28 cellular contexts compared by ENCODE assay signal in genomic region chr3:19446687-19447086, GRCh38.
DNase-seq lines count a peak whose midpoint lies in the region; ATAC-seq lines count a peak whose summit lies in the region.
"Had no signal": no experiment of that assay in that cellular context is flagged by ENCODE, and none has a peak within 500 bp of the region (broad histone marks: within the 10 kb centered on the region; RNA-seq: fewer than 3 reads in every experiment).

No MANE protein-coding gene starts in this region.

- peaks cover 8% of the 10 kb centered on the region for H3K4me1 Mint-ChIP-seq in stimulated activated naive CD8-positive, alpha-beta T cell treated with anti-CD3 and anti-CD28 coated beads, Interleukin-15, Interleukin-2, amounts not matched to agents 100 ng/mL and 50 ng/mL, for 24 hours (ENCODE audit: low read depth)
- peaks cover 7% of the 10 kb centered on the region for H3K4me1 Mint-ChIP-seq in stimulated activated naive CD8-positive, alpha-beta T cell treated with anti-CD3 and anti-CD28 coated beads, Interleukin-15, amount 100 ng/mL, for 72 hours
- H3K4me1 Mint-ChIP-seq in stimulated activated naive B cell treated with anti-CD40 and anti-IgM and Interleukin-4, amounts not matched to agents 10 μg/mL and 1 μg/mL and 100 μg/mL, for 72 hours: peaks cover 9 to 11% of the 10 kb centered on the region in 2 donors
- H3K4me1 Mint-ChIP-seq: stimulated activated effector memory CD8-positive, alpha-beta T cell treated with anti-CD3 and anti-CD28 coated beads, Interleukin-12 subunit alpha, Interleukin-12 subunit beta, amount 100 ng/mL, for 72 hours had no signal

- H3K27ac Mint-ChIP-seq in stimulated activated naive CD8-positive, alpha-beta T cell treated with anti-CD3 and anti-CD28 coated beads, Interleukin-15, Interleukin-2, amounts not matched to agents 100 ng/mL and 50 ng/mL, for 24 hours: peak overlapping the region; percentile 59
- no peak overlapping the region for H3K27ac Mint-ChIP-seq in stimulated activated naive CD8-positive, alpha-beta T cell treated with anti-CD3 and anti-CD28 coated beads, Interleukin-15, amount 100 ng/mL, for 72 hours
- peak overlapping the region; percentile 91 for H3K27ac Mint-ChIP-seq in stimulated activated naive B cell treated with anti-CD40 and anti-IgM and Interleukin-4, amounts not matched to agents 10 μg/mL and 1 μg/mL and 100 μg/mL, for 72 hours
- H3K27ac Mint-ChIP-seq: activated naive CD8-positive, alpha-beta T cell; dendritic cell treated with granulocyte-macrophage colony-stimulating factor and Interleukin-4, amounts not matched to agents 40 ng/mL and 50 ng/mL, for 4 days; mesothelial cell of epicardium; stimulated activated effector memory CD8-positive, alpha-beta T cell treated with anti-CD3 and anti-CD28 coated beads, Interleukin-12 subunit alpha, Interleukin-12 subunit beta, amount 100 ng/mL, for 72 hours had no signal

- no peaks in the 10 kb centered on the region for H3K27me3 Mint-ChIP-seq in stimulated activated naive CD8-positive, alpha-beta T cell treated with anti-CD3 and anti-CD28 coated beads, Interleukin-15, Interleukin-2, amounts not matched to agents 100 ng/mL and 50 ng/mL, for 24 hours
- H3K27me3 Mint-ChIP-seq in stimulated activated naive CD8-positive, alpha-beta T cell treated with anti-CD3 and anti-CD28 coated beads, Interleukin-15, amount 100 ng/mL, for 72 hours: no peaks in the 10 kb centered on the region
- no peaks in the 10 kb centered on the region for H3K27me3 Mint-ChIP-seq in stimulated activated naive B cell treated with anti-CD40 and anti-IgM and Interleukin-4, amounts not matched to agents 10 μg/mL and 1 μg/mL and 100 μg/mL, for 72 hours
- H3K27me3 Mint-ChIP-seq: activated naive CD8-positive, alpha-beta T cell; dendritic cell treated with granulocyte-macrophage colony-stimulating factor and Interleukin-4, amounts not matched to agents 40 ng/mL and 50 ng/mL, for 4 days; natural killer cell treated with Interleukin-12 subunit alpha and Interleukin-12 subunit beta and Interleukin-15 and Interleukin-18, amount 100 ng/mL, for 72 hours had no signal

- H3K27ac ChIP-seq in SJCRH30: no peak overlapping the region
- H3K27ac ChIP-seq: A549, esophagus squamous epithelium, left ventricle myocardium inferior, parathyroid adenoma, right atrium auricular region, spleen, testis, vagina had no signal

- H3K27me3 ChIP-seq in SJCRH30: no peaks in the 10 kb centered on the region
- H3K27me3 ChIP-seq: esophagus squamous epithelium, right atrium auricular region, spleen, testis, vagina had no signal

- no peaks in the 10 kb centered on the region for H3K4me1 ChIP-seq in SJCRH30
- H3K4me1 ChIP-seq: A549, esophagus squamous epithelium, left ventricle myocardium inferior, parathyroid adenoma, right atrium auricular region, testis, vagina had no signal

- no peaks in the 10 kb centered on the region for H3K9me3 Mint-ChIP-seq in stimulated activated naive CD8-positive, alpha-beta T cell treated with anti-CD3 and anti-CD28 coated beads, Interleukin-15, Interleukin-2, amounts not matched to agents 100 ng/mL and 50 ng/mL, for 24 hours
- no peaks in the 10 kb centered on the region for H3K9me3 Mint-ChIP-seq in stimulated activated naive CD8-positive, alpha-beta T cell treated with anti-CD3 and anti-CD28 coated beads, Interleukin-15, amount 100 ng/mL, for 72 hours
- no peaks in the 10 kb centered on the region for H3K9me3 Mint-ChIP-seq in stimulated activated naive B cell treated with anti-CD40 and anti-IgM and Interleukin-4, amounts not matched to agents 10 μg/mL and 1 μg/mL and 100 μg/mL, for 72 hours
- H3K9me3 Mint-ChIP-seq: dendritic cell treated with granulocyte-macrophage colony-stimulating factor and Interleukin-4, amounts not matched to agents 40 ng/mL and 50 ng/mL, for 4 days; mesothelial cell of epicardium had no signal

- ATAC-seq in stimulated activated naive CD8-positive, alpha-beta T cell treated with anti-CD3 and anti-CD28 coated beads, Interleukin-15, amount 100 ng/mL, for 72 hours: no peak
- ATAC-seq in HG02678 (IDR thresholded peaks at IDR 0.05; ENCODE audit: unreplicated experiment): peak; percentile 54
- peak; percentile 52 to 54 for ATAC-seq in stimulated activated naive B cell treated with anti-CD40 and anti-IgM and Interleukin-4, amounts not matched to agents 10 μg/mL and 1 μg/mL and 100 μg/mL, for 72 hours (replicated peaks)
- ATAC-seq: A549; natural killer cell treated with Interleukin-12 subunit alpha and Interleukin-12 subunit beta and Interleukin-15 and Interleukin-18, amount 100 ng/mL, for 72 hours; Panc1; stimulated activated effector memory CD8-positive, alpha-beta T cell treated with anti-CD3 and anti-CD28 coated beads, Interleukin-12 subunit alpha, Interleukin-12 subunit beta, amount 100 ng/mL, for 72 hours had no signal

- no peak overlapping the region for H3K4me3 Mint-ChIP-seq in stimulated activated naive CD8-positive, alpha-beta T cell treated with anti-CD3 and anti-CD28 coated beads, Interleukin-15, Interleukin-2, amounts not matched to agents 100 ng/mL and 50 ng/mL, for 24 hours
- H3K4me3 Mint-ChIP-seq in stimulated activated naive CD8-positive, alpha-beta T cell treated with anti-CD3 and anti-CD28 coated beads, Interleukin-15, amount 100 ng/mL, for 72 hours: no peak overlapping the region
- H3K4me3 Mint-ChIP-seq in stimulated activated naive B cell treated with anti-CD40 and anti-IgM and Interleukin-4, amounts not matched to agents 10 μg/mL and 1 μg/mL and 100 μg/mL, for 72 hours: peak overlapping the region; percentile 75 to 81
- H3K4me3 Mint-ChIP-seq: activated naive CD8-positive, alpha-beta T cell; dendritic cell treated with granulocyte-macrophage colony-stimulating factor and Interleukin-4, amounts not matched to agents 40 ng/mL and 50 ng/mL, for 4 days; mesothelial cell of epicardium; natural killer cell treated with Interleukin-12 subunit alpha and Interleukin-12 subunit beta and Interleukin-15 and Interleukin-18, amount 100 ng/mL, for 72 hours; stimulated activated effector memory CD8-positive, alpha-beta T cell treated with anti-CD3 and anti-CD28 coated beads, Interleukin-12 subunit alpha, Interleukin-12 subunit beta, amount 100 ng/mL, for 72 hours had no signal

- DNase-seq in stimulated activated naive CD8-positive, alpha-beta T cell treated with anti-CD3 and anti-CD28 coated beads, Interleukin-15, amount 100 ng/mL, for 72 hours: no peak
- peak; percentile 51 for DNase-seq in OCI-M1 (lab: John Stamatoyannopoulos, UW)
- DNase-seq in stimulated activated naive B cell treated with anti-CD40 and anti-IgM and Interleukin-4, amounts not matched to agents 10 μg/mL and 1 μg/mL and 100 μg/mL, for 72 hours: no peak
- DNase-seq in DMS79 treated with DMSO at 0.1 percent for 48 hours (lab: John Stamatoyannopoulos, UW): no peak
- no peak for DNase-seq in SW 1271 (lab: John Stamatoyannopoulos, UW)
- no peak for DNase-seq in SJCRH30
- DNase-seq: central memory CD4-positive, alpha-beta T cell; esophagus squamous epithelium; GDM1; hippocampal formation; left ventricle myocardium inferior; NCI-H1436 treated with DMSO at 0.1 percent for 48 hours; SHP77 treated with DMSO at 0.1 percent for 48 hours; spleen; stimulated activated CD4-positive, alpha-beta T cell treated with anti-CD3 and anti-CD28 coated beads, Interleukin-2, amount 100 ng/mL, for 48 hours; testis had no signal

- H3K36me3 ChIP-seq in SJCRH30: no peaks in the 10 kb centered on the region
- H3K36me3 ChIP-seq: esophagus squamous epithelium, left ventricle myocardium inferior, right atrium auricular region, spleen, vagina had no signal

- no peaks in the 10 kb centered on the region for H3K36me3 Mint-ChIP-seq in stimulated activated naive CD8-positive, alpha-beta T cell treated with anti-CD3 and anti-CD28 coated beads, Interleukin-15, Interleukin-2, amounts not matched to agents 100 ng/mL and 50 ng/mL, for 24 hours (ENCODE audit: low read depth)
- peaks cover 7 to 18% of the 10 kb centered on the region in 2 donors for H3K36me3 Mint-ChIP-seq in stimulated activated naive B cell treated with anti-CD40 and anti-IgM and Interleukin-4, amounts not matched to agents 10 μg/mL and 1 μg/mL and 100 μg/mL, for 72 hours
- H3K36me3 Mint-ChIP-seq: activated naive CD8-positive, alpha-beta T cell; mesothelial cell of epicardium; natural killer cell treated with Interleukin-12 subunit alpha and Interleukin-12 subunit beta and Interleukin-15 and Interleukin-18, amount 100 ng/mL, for 72 hours; stimulated activated effector memory CD8-positive, alpha-beta T cell treated with anti-CD3 and anti-CD28 coated beads, Interleukin-12 subunit alpha, Interleukin-12 subunit beta, amount 100 ng/mL, for 72 hours had no signal

- H3K4me3 ChIP-seq in SJCRH30: no peak overlapping the region
- H3K4me3 ChIP-seq: A549, esophagus squamous epithelium, left ventricle myocardium inferior, right atrium auricular region, spleen, testis, vagina had no signal

- H3K9me3 ChIP-seq in SJCRH30 (replicated peaks): no peaks in the 10 kb centered on the region
- H3K9me3 ChIP-seq: A549, esophagus squamous epithelium, left ventricle myocardium inferior, right atrium auricular region, spleen, testis, vagina had no signal

Comparison
In these comparisons a context has a peak if more than half of its experiments do, and no peak if none do; other contexts are left out.
1. H3K27ac Mint-ChIP-seq: peak in stimulated activated naive CD8-positive, alpha-beta T cell treated with anti-CD3 and anti-CD28 coated beads, Interleukin-15, Interleukin-2, amounts not matched to agents 100 ng/mL and 50 ng/mL, for 24 hours (single experiment) and stimulated activated naive B cell treated with anti-CD40 and anti-IgM and Interleukin-4, amounts not matched to agents 10 μg/mL and 1 μg/mL and 100 μg/mL, for 72 hours (single experiment); none in stimulated activated naive CD8-positive, alpha-beta T cell treated with anti-CD3 and anti-CD28 coated beads, Interleukin-15, amount 100 ng/mL, for 72 hours (0 of 2).
2. H3K4me3 Mint-ChIP-seq: peak in stimulated activated naive B cell treated with anti-CD40 and anti-IgM and Interleukin-4, amounts not matched to agents 10 μg/mL and 1 μg/mL and 100 μg/mL, for 72 hours (2 of 2); none in stimulated activated naive CD8-positive, alpha-beta T cell treated with anti-CD3 and anti-CD28 coated beads, Interleukin-15, Interleukin-2, amounts not matched to agents 100 ng/mL and 50 ng/mL, for 24 hours (single experiment) and stimulated activated naive CD8-positive, alpha-beta T cell treated with anti-CD3 and anti-CD28 coated beads, Interleukin-15, amount 100 ng/mL, for 72 hours (0 of 2).